Comparison of ENCODE assay signal across 15 cellular contexts in genomic region chr2:202933139-202933510, GRCh38. TPM values are rescaled to one million over a fixed set of nuclear protein-coding genes. Genes with fewer than 3 reads are reported as not detected.
DNase-seq lines count a peak whose midpoint lies in the region; ATAC-seq, FAIRE-seq and TF ChIP-seq lines count a peak whose summit lies in the region.
"Had no signal": no experiment of that assay in that cellular context is flagged by ENCODE, and none has a peak within 500 bp of the region (broad histone marks: within the 10 kb centered on the region; RNA-seq: fewer than 3 reads in every experiment).

No MANE protein-coding gene starts in this region.

- H3K4me1 ChIP-seq in H9 (ENCODE audit: insufficient read depth, low read length) = no peaks in the 10 kb centered on the region

- no peaks in the 10 kb centered on the region for H3K79me2 ChIP-seq in H9 (ENCODE audit: insufficient read depth, low read length)

- no peaks in the 10 kb centered on the region for H3K4me1 Mint-ChIP-seq in H9

- intact Hi-C loops in sciatic nerve (cut with DNase I) = no loop called here
- intact Hi-C loops in left ventricle myocardium superior (cut with micrococcal nuclease) = no loop called here

- DNase-seq in H9 (no peak), RWPE1 (ENCODE audit: low spot score) (no peak), epithelial cell of prostate (ENCODE audit: low read depth, low spot score) (no peak), sciatic nerve (ENCODE audit: low spot score) (no peak), RCC 7860 (ENCODE audit: low spot score) (no peak), left ventricle myocardium superior (no peak), AML-193 (lab: John Stamatoyannopoulos, UW) (no peak), SIG-M5 treated with dmso at 0.1 percent for 504 hours (lab: John Stamatoyannopoulos, UW; ENCODE audit: unreplicated experiment) (no peak)
- DNase-seq: C1 segment of cervical spinal cord, DMS 273 treated with DMSO at 0.1 percent for 48 hours, Kasumi-1, NCI-H146, NCI-H345, SIG-M5 had no signal

- no peaks in the 10 kb centered on the region for H3K79me1 ChIP-seq in H9 (ENCODE audit: insufficient read depth, low read depth, low read length, poor library complexity, severe bottlenecking)

- H3K27ac Mint-ChIP-seq in H9 = peak overlapping the region in 2 of 3 experiments; percentile 19 to 24; a peak in 1 of 7 replicates

- no peak overlapping the region for H2BK15ac ChIP-seq in H9 (ENCODE audit: low read depth, low read length)

- POLR2A ChIA-PET in RWPE1 (lab: Yijun Ruan, JAX; ENCODE audit: low non-redundant PET) = interaction anchor here (0.6 kb wide), 1 partner anchor 160 kb away, joined by 3 read pairs; no protein-coding TSS in a partner anchor

- no peak overlapping the region for H3K9ac ChIP-seq in H9 (ENCODE audit: extremely low read depth, insufficient read length, low read length)

- CTCF ChIA-PET in RWPE1 (lab: Yijun Ruan, JAX) = interaction anchor here (0.5 kb wide), 2 partner anchors 9 to 43 kb away, joined by 3 read pairs; no protein-coding TSS in a partner anchor

- H2BK20ac ChIP-seq in H9 (ENCODE audit: low read depth, low read length, poor library complexity, severe bottlenecking) = no peak overlapping the region

- H3K27me3 ChIP-seq in H9 (ENCODE audit: insufficient read depth, low read length) = no peaks in the 10 kb centered on the region

- H3K14ac ChIP-seq in H9 (ENCODE audit: insufficient read depth, low read length) = no peak overlapping the region

- no peaks in the 10 kb centered on the region; a peak in 1 of 5 replicates for H3K9me3 Mint-ChIP-seq in H9

- whole genome bisulfite sequencing in H9 (ENCODE audit: extremely low coverage, insufficient read length, low lambda C conversion rate) = no CpG with 5 or more reads among the region's 5 CpGs

- H3K4me2 ChIP-seq in H9 (ENCODE audit: insufficient read depth, insufficient read length, low read length) = no peak overlapping the region

- H4K5ac ChIP-seq in H9 (ENCODE audit: insufficient read length, low read depth, low read length) = no peak overlapping the region

- no peak overlapping the region for H3T11ph ChIP-seq in H9 (ENCODE audit: low read length)

- no peak overlapping the region for H2BK120ac ChIP-seq in H9 (ENCODE audit: low read depth, low read length, poor library complexity, severe bottlenecking)

- H2AFZ ChIP-seq in H9 (ENCODE audit: low read length) = no peak overlapping the region

- no peak overlapping the region for H3K18ac ChIP-seq in H9 (ENCODE audit: insufficient read length, low read depth, low read length)

- H3K36me3 Mint-ChIP-seq in H9 (ENCODE audit: insufficient read depth in 1 of 3, low read depth in 3 of 3) = peaks cover 0 to 4% (median 2%) of the 10 kb centered on the region in 3 experiments; a peak in 2 of 7 replicates

- H3K9me3 ChIP-seq in H9 (ENCODE audit: control insufficient read depth, low read depth, low read length) = no peaks in the 10 kb centered on the region

- no peak overlapping the region for H2BK5ac ChIP-seq in H9 (ENCODE audit: insufficient read length, low read length)

- no peak overlapping the region for H2BK12ac ChIP-seq in H9 (ENCODE audit: insufficient read length, low read depth, low read length)

- no peak overlapping the region for H3K4ac ChIP-seq in H9 (ENCODE audit: low read depth, low read length)

- H3K23me2 ChIP-seq in H9 (ENCODE audit: insufficient read length, low read depth, low read length, poor library complexity, severe bottlenecking) = no peaks in the 10 kb centered on the region

- H3K56ac ChIP-seq in H9 (ENCODE audit: insufficient read length, low read depth, low read length) = no peak overlapping the region

- FAIRE-seq in RCC 7860 (lab: Jason Lieb, UNC) = no peak
- FAIRE-seq: H54 had no signal

- no peak overlapping the region for H3K4me3 Mint-ChIP-seq in H9

- H4K8ac ChIP-seq in H9 (replicated peaks; ENCODE audit: insufficient read length, low read depth, low read length) = no peak overlapping the region

- peak; percentile 58 for ATAC-seq in sciatic nerve
- ATAC-seq in left ventricle myocardium superior = no peak

- TF ChIP-seq CTCF in H9 (conservative IDR thresholded peaks at IDR 0.05) = no peak
- no peak for TF ChIP-seq CTCF in RWPE1 (conservative IDR thresholded peaks at IDR 0.05; ENCODE audit: low read depth)

- H2AK5ac ChIP-seq in H9 (ENCODE audit: insufficient read length, low read length) = no peak overlapping the region

- H4K20me1 ChIP-seq in H9 (ENCODE audit: control insufficient read depth, insufficient read depth, insufficient read length) = no peaks in the 10 kb centered on the region

- H3K23ac ChIP-seq in H9 (ENCODE audit: insufficient read length, low read depth, low read length) = no peak overlapping the region

- H3K27ac ChIP-seq in H9 (ENCODE audit: insufficient read length, low read depth, low read length) = no peak overlapping the region
- H3K27ac ChIP-seq in RWPE1 = peak overlapping the region; percentile 28
- peak overlapping the region; percentile 43 for H3K27ac ChIP-seq in epithelial cell of prostate

- H4K91ac ChIP-seq in H9 (ENCODE audit: insufficient read length, low read depth, low read length) = no peak overlapping the region

- no peaks in the 10 kb centered on the region for H3K27me3 Mint-ChIP-seq in H9 (ENCODE audit: low read depth)

RNA-seq across cellular contexts. Expression of gene CARF, which starts 21.1 kb away (rescaled TPM):
- 3.5 and 4.2 TPM in 2 replicates for total RNA-seq in H9 (2021)
- total RNA-seq in sciatic nerve = 23.4 TPM
- 5.3 TPM for total RNA-seq in left ventricle myocardium superior

RNA-seq across cellular contexts. Expression of gene WDR12, which starts 21.7 kb away (rescaled TPM):
- 129 and 135 TPM in 2 replicates for total RNA-seq in H9 (2021)
- 24.2 TPM for total RNA-seq in sciatic nerve
- 64.4 TPM for total RNA-seq in left ventricle myocardium superior
